Comparison of ENCODE assay signal across 9 cellular contexts in genomic region chr17:29615048-29615385, GRCh38. TPM values are rescaled to one million over a fixed set of nuclear protein-coding genes. Genes with fewer than 3 reads are reported as not detected.
DNase-seq lines count a peak whose midpoint lies in the region; ATAC-seq and TF ChIP-seq lines count a peak whose summit lies in the region.
"Had no signal": no experiment of that assay in that cellular context is flagged by ENCODE, and none has a peak within 500 bp of the region (broad histone marks: within the 10 kb centered on the region; RNA-seq: fewer than 3 reads in every experiment).

No MANE protein-coding gene starts in this region.

- POLR2A ChIA-PET in CD4-positive, alpha-beta memory T cell (lab: Charles Lee; ENCODE audit: partially characterized antibody) = interaction anchor here (0.7 to 6.9 kb wide), 15 partner anchors 10 to 895 kb away, joined by 3 to 127 read pairs (median 6); partner anchors contain the start of genes ABHD15, ANKRD13B, GIT1 and NUFIP2

- TF ChIP-seq EP300 in stomach (IDR thresholded peaks at IDR 0.05) = no peak

- no peak for ATAC-seq in GM18858 (IDR thresholded peaks at IDR 0.05; ENCODE audit: unreplicated experiment)
- ATAC-seq in HG03571 (IDR thresholded peaks at IDR 0.05; ENCODE audit: unreplicated experiment) = no peak

- TF ChIP-seq POLR2A in stomach (IDR thresholded peaks at IDR 0.05) = no peak

- H3K36me3 Mint-ChIP-seq in CD4-positive, alpha-beta memory T cell = peaks cover 0 to 1% of the 10 kb centered on the region in 2 donors
- no peaks in the 10 kb centered on the region for H3K36me3 Mint-ChIP-seq in immature natural killer cell

- no peaks in the 10 kb centered on the region for H3K36me3 ChIP-seq in CD4-positive, alpha-beta memory T cell (ENCODE audit: insufficient read depth, low read length)
- H3K36me3 ChIP-seq in stomach = no peaks in the 10 kb centered on the region
- H3K36me3 ChIP-seq: cardiac muscle cell had no signal

- intact Hi-C loops in CD4-positive, alpha-beta memory T cell (cut with micrococcal nuclease) = loop anchor here (1.0 to 10.0 kb wide), 3 partner anchors 26 to 480 kb away; partner anchors contain the start of genes GIT1 and TP53I13
- intact Hi-C loops in stomach (cut with DNase I; ENCODE audit: low total_unique reads) = no loop called here

- peaks cover 17 to 41% (median 29%) of the 10 kb centered on the region in 4 donors for H3K4me1 Mint-ChIP-seq in CD4-positive, alpha-beta memory T cell
- H3K4me1 Mint-ChIP-seq in immature natural killer cell = peaks cover 41 to 44% of the 10 kb centered on the region in 2 donors

- 7 to 38% (median 11%) methylated on average over 11 to 15 of the region's 15 CpGs for WGBS in stomach, 5 donors

- H3K9me3 Mint-ChIP-seq in CD4-positive, alpha-beta memory T cell = no peaks in the 10 kb centered on the region
- H3K9me3 Mint-ChIP-seq in immature natural killer cell = no peaks in the 10 kb centered on the region

- H3K27me3 Mint-ChIP-seq in CD4-positive, alpha-beta memory T cell = no peaks in the 10 kb centered on the region
- peaks cover 3 to 6% (median 4%) of the 10 kb centered on the region in 3 donors for H3K27me3 Mint-ChIP-seq in immature natural killer cell (ENCODE audit: low read depth in 3 of 3)

- peak overlapping the region; percentile 83 to 97 (median 92) for H3K27ac Mint-ChIP-seq in CD4-positive, alpha-beta memory T cell
- peak overlapping the region; percentile 81 to 95 (median 92) for H3K27ac Mint-ChIP-seq in immature natural killer cell

- peak overlapping the region; percentile 88 to 94 (median 92) for H3K4me3 Mint-ChIP-seq in CD4-positive, alpha-beta memory T cell
- H3K4me3 Mint-ChIP-seq in immature natural killer cell = peak overlapping the region; percentile 90 to 96 (median 92)

- H3K27me3 ChIP-seq in CD4-positive, alpha-beta memory T cell (ENCODE audit: insufficient read depth, low read length) = no peaks in the 10 kb centered on the region
- H3K27me3 ChIP-seq in stomach = peaks cover 0 to 66% (median 22%) of the 10 kb centered on the region in 3 donors

- peak; percentile 79 to 88 (median 84) for DNase-seq in CD4-positive, alpha-beta memory T cell
- DNase-seq in MV-4-11 (lab: John Stamatoyannopoulos, UW) = peak; percentile 90
- DNase-seq in activated naive CD4-positive, alpha-beta T cell treated with anti-CD3 and anti-CD28 coated beads, Interleukin-2, amount 50 U/mL, for 16 hours = peak; percentile 45
- peak; percentile 80 to 87 (median 86) for DNase-seq in immature natural killer cell
- no peak for DNase-seq in stomach
- DNase-seq in NCI-H446 (lab: John Stamatoyannopoulos, UW) = no peak

- peak overlapping the region; percentile 47 for H3K27ac ChIP-seq in CD4-positive, alpha-beta memory T cell (ENCODE audit: low read depth, low read length)
- H3K27ac ChIP-seq in stomach = peak overlapping the region in 3 of 5 donors; percentile 46 to 69 (median 58)
- H3K27ac ChIP-seq: cardiac muscle cell had no signal

- peak overlapping the region; percentile 89 to 92 for H3K4me3 ChIP-seq in CD4-positive, alpha-beta memory T cell (ENCODE audit: low read length in 2 of 2)
- H3K4me3 ChIP-seq in stomach = peak overlapping the region; percentile 39 to 58 (median 42)
- H3K4me3 ChIP-seq: cardiac muscle cell had no signal

- CTCF ChIA-PET in CD4-positive, alpha-beta memory T cell (lab: Charles Lee; ENCODE audit: partially characterized antibody) = interaction anchor here (0.6 to 22.5 kb wide), 15 partner anchors 8 to 316 kb away, joined by 3 to 523 read pairs (median 3); partner anchors contain the start of genes ABHD15, ANKRD13B and TP53I13

- no peak for TF ChIP-seq CTCF in stomach (IDR thresholded peaks at IDR 0.05)

- peaks cover 57% of the 10 kb centered on the region for H3K4me1 ChIP-seq in CD4-positive, alpha-beta memory T cell (ENCODE audit: insufficient read depth, low read length)
- H3K4me1 ChIP-seq in stomach = peaks cover 53 to 71% (median 59%) of the 10 kb centered on the region in 4 donors

- H3K9me3 ChIP-seq in CD4-positive, alpha-beta memory T cell (ENCODE audit: control insufficient read depth in 1 of 2, low read length in 2 of 2) = no peaks in the 10 kb centered on the region
- no peaks in the 10 kb centered on the region for H3K9me3 ChIP-seq in stomach

RNA-seq across cellular contexts. Expression of gene CORO6, which starts 7.7 kb away (rescaled TPM):
- total RNA-seq in CD4-positive, alpha-beta memory T cell = 1 to 10 TPM; 1.6 to 2.2 TPM
- not detected for polyA plus RNA-seq in CD4-positive, alpha-beta memory T cell
- 1 to 10 TPM in 1 of 3 donors, under 1 TPM in 2; 0.12 to 1.3 (median 0.38) TPM for polyA plus RNA-seq in immature natural killer cell
- total RNA-seq in stomach = 10 to 100 TPM in 4 of 5 donors, 1 to 10 TPM in 1; 6.4 to 53.1 (median 20.6) TPM
- 10 to 100 TPM in 1 of 3 donors, 1 to 10 TPM in 2; 1.1 to 17.5 (median 1.4) TPM for polyA plus RNA-seq in stomach

RNA-seq across cellular contexts. Expression of gene ANKRD13B, which starts 22.1 kb away (rescaled TPM):
- total RNA-seq in CD4-positive, alpha-beta memory T cell = 1 to 10 TPM; 1.3 to 2.3 TPM
- polyA plus RNA-seq in CD4-positive, alpha-beta memory T cell = not detected
- polyA plus RNA-seq in immature natural killer cell = under 1 TPM in 1 of 3 donors, not detected in 2; 0.18 TPM
- total RNA-seq in stomach = 10 to 100 TPM in 1 of 5 donors, 1 to 10 TPM in 3, not detected in 1; 1.8 to 12.3 (median 5.6) TPM
- polyA plus RNA-seq in stomach = 1 to 10 TPM; 2.6 to 4.2 (median 2.9) TPM

RNA-seq across cellular contexts. Expression of gene GIT1, which starts 25.6 kb away (rescaled TPM):
- 10 to 100 TPM; 78.9 to 82.8 TPM for total RNA-seq in CD4-positive, alpha-beta memory T cell
- 10 to 100 TPM in 1 of 2 donors, 1 to 10 TPM in 1; 4.2 to 24.9 TPM for polyA plus RNA-seq in CD4-positive, alpha-beta memory T cell
- polyA plus RNA-seq in immature natural killer cell (1 to 10 TPM; 2.3 to 8.9 (median 5.1) TPM), stomach (10 to 100 TPM; 17.7 to 26.4 (median 18.9) TPM)
- 10 to 100 TPM; 23.7 to 67.2 (median 34.3) TPM for total RNA-seq in stomach

RNA-seq across cellular contexts. Expression of gene TP53I13, which starts 46.5 kb away (rescaled TPM):
- 100 to 1,000 TPM; 149 to 158 TPM for total RNA-seq in CD4-positive, alpha-beta memory T cell
- polyA plus RNA-seq in CD4-positive, alpha-beta memory T cell = 10 to 100 TPM; 31.5 to 47.5 TPM
- 10 to 100 TPM; 41.6 to 50.5 (median 47.0) TPM for polyA plus RNA-seq in immature natural killer cell
- 100 to 1,000 TPM in 1 of 5 donors, 10 to 100 TPM in 4; 27.7 to 299 (median 79.5) TPM for total RNA-seq in stomach
- 10 to 100 TPM; 39.7 to 83.0 (median 46.0) TPM for polyA plus RNA-seq in stomach

RNA-seq across cellular contexts. Expression of gene ABHD15, which starts 48.2 kb away (rescaled TPM):
- total RNA-seq in CD4-positive, alpha-beta memory T cell = 10 to 100 TPM; 18.1 to 18.8 TPM
- polyA plus RNA-seq in CD4-positive, alpha-beta memory T cell = 10 to 100 TPM in 1 of 2 donors, 1 to 10 TPM in 1; 8.2 to 13.5 TPM
- polyA plus RNA-seq in immature natural killer cell (10 to 100 TPM; 31.6 to 36.7 (median 34.0) TPM), stomach (1 to 10 TPM; 3.1 to 5.0 (median 3.7) TPM)
- 10 to 100 TPM in 2 of 5 donors, 1 to 10 TPM in 2, under 1 TPM in 1; 0.58 to 17.4 (median 9.9) TPM for total RNA-seq in stomach

Comparison
In these comparisons a context has a peak if more than half of its experiments do, and no peak if none do; other contexts are left out.
1. DNase-seq: peak in CD4-positive, alpha-beta memory T cell (5 of 5), MV-4-11 (single experiment), activated naive CD4-positive, alpha-beta T cell treated with anti-CD3 and anti-CD28 coated beads, Interleukin-2, amount 50 U/mL, for 16 hours (single experiment) and immature natural killer cell (3 of 3); none in stomach (single experiment) and NCI-H446 (0 of 2).